In the genomic region with DNA sequence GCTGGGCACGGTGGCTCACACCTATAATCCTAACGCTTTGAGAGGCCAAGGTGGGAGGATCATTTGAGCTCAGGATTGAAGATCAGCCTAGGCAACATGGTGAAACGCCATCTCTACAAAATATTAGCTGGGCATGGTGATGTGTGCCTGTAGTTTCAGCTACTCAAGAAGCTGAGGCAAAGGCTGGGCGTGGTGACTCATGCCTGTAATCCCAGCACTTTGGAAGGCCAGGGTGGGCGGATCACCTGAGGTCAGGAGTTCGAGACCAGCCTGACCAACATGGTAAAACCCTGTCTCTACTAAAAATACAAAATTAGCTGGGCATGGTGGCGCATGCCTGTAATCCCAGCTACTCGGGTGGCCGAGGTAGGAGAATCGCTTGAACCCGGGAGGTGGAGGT, we compare ENCODE assay signal across 11 cellular contexts. TPM values are rescaled to one million over a fixed set of nuclear protein-coding genes. Genes with fewer than 3 reads are reported as not detected.
DNase-seq lines count a peak whose midpoint lies in the region; ATAC-seq and TF ChIP-seq lines count a peak whose summit lies in the region.
"Not testable (repeated sequence)": the region's sequence is repeated elsewhere in the genome, so short reads cannot be mapped to it uniquely, and the experiment has no call there.
"Had no signal": no experiment of that assay in that cellular context is flagged by ENCODE, and none has a peak within 500 bp of the region (broad histone marks: within the 10 kb centered on the region; RNA-seq: fewer than 3 reads in every experiment).

No MANE protein-coding gene starts in this region.

- H2BK5ac ChIP-seq in IMR-90 (ENCODE audit: low read depth, low read length, poor library complexity, severe bottlenecking) = peak overlapping the region; percentile 83

- H3F3A ChIP-seq in PC-9 (ENCODE audit: insufficient read depth, low read depth) = peaks cover 42% of the 10 kb centered on the region

- H4K5ac ChIP-seq in IMR-90 (ENCODE audit: low read depth, low read length) = peak overlapping the region; percentile 59; the same call in 1 of the 2 replicates

- peak overlapping the region; percentile 75 for H3K14ac ChIP-seq in IMR-90 (replicated peaks; ENCODE audit: low read depth, low read length)

- H3K27me3 ChIP-seq in IMR-90 (ENCODE audit: control insufficient read depth, insufficient read depth, low read length); PC-9 (ENCODE audit: insufficient read depth, low read depth); lower lobe of right lung (ENCODE audit: low read depth); upper lobe of left lung: not testable (repeated sequence)

- peak overlapping the region; percentile 76 for H2BK15ac ChIP-seq in IMR-90 (ENCODE audit: low read depth, low read length)

- not testable (repeated sequence) for H3K9me1 ChIP-seq in IMR-90 (ENCODE audit: insufficient read depth, low read length)

- BruUV-seq in IMR-90 (replicated peaks; lab: Mats Ljungman, UMichigan); PC-9 (replicated peaks; lab: Mats Ljungman, UMichigan): not testable (repeated sequence)

- peak overlapping the region; percentile 98; the same call in 1 of the 2 replicates for H2BK120ac ChIP-seq in IMR-90 (ENCODE audit: low read depth, low read length)

- intact Hi-C loops in IMR-90 (cut with micrococcal nuclease); PC-9 (cut with micrococcal nuclease; ENCODE audit: unreplicated experiment); dendritic cell treated with granulocyte-macrophage colony-stimulating factor and Interleukin-4, amounts not matched to agents 40 ng/mL and 50 ng/mL, for 4 days (cut with micrococcal nuclease); lower lobe of right lung (cut with DNase I): not testable (repeated sequence)

- not testable (repeated sequence) for TF ChIP-seq POLR2A in IMR-90 (IDR thresholded peaks at IDR 0.05; ENCODE audit: low read depth, low read length); upper lobe of left lung (IDR thresholded peaks at IDR 0.05)

- H3K27me3 Mint-ChIP-seq in dendritic cell treated with granulocyte-macrophage colony-stimulating factor and Interleukin-4, amounts not matched to agents 40 ng/mL and 50 ng/mL, for 4 days = not testable (repeated sequence)

- peaks cover 68% of the 10 kb centered on the region for H3K4me1 Mint-ChIP-seq in dendritic cell treated with granulocyte-macrophage colony-stimulating factor and Interleukin-4, amounts not matched to agents 40 ng/mL and 50 ng/mL, for 4 days (ENCODE audit: low read depth)

- H3K4me3 Mint-ChIP-seq in dendritic cell treated with granulocyte-macrophage colony-stimulating factor and Interleukin-4, amounts not matched to agents 40 ng/mL and 50 ng/mL, for 4 days = not testable (repeated sequence)

- H3K4me3 ChIP-seq in IMR-90 (ENCODE audit: insufficient read depth, low read depth, low read length); PC-9; lower lobe of right lung; upper lobe of left lung: not testable (repeated sequence)

- TF ChIP-seq RAD21 in IMR-90 (IDR thresholded peaks at IDR 0.05; ENCODE audit: low read length) = not testable (repeated sequence)

- not testable (repeated sequence) for H3K36me3 ChIP-seq in IMR-90 (ENCODE audit: control insufficient read depth, insufficient read depth, low read length); PC-9 (ENCODE audit: low read depth); lower lobe of right lung; upper lobe of left lung

- not testable (repeated sequence) for H3K36me3 Mint-ChIP-seq in dendritic cell treated with granulocyte-macrophage colony-stimulating factor and Interleukin-4, amounts not matched to agents 40 ng/mL and 50 ng/mL, for 4 days (ENCODE audit: low read depth)

- TF ChIP-seq EP300 in upper lobe of left lung (IDR thresholded peaks at IDR 0.05) = not testable (repeated sequence)

- WGBS in IMR-90 (ENCODE audit: extremely low coverage in 2 of 2, insufficient read length in 1 of 2), 2 experiments = 89% methylated on average over 5 of the region's 11 CpGs; no CpG with 5 or more reads in 1 of the 2 experiments
- WGBS in upper lobe of left lung, 2 donors = 85 to 89% methylated on average over 11 of the region's 11 CpGs

- H3K79me2 ChIP-seq in PC-9 (ENCODE audit: low read depth) = not testable (repeated sequence)

- peak overlapping the region; percentile 75 for H3K4ac ChIP-seq in IMR-90 (ENCODE audit: low read depth, low read length)

- CTCF ChIA-PET in IMR-90 (lab: Yijun Ruan, JAX) = interaction anchor here (0.6 kb wide), 1 partner anchor 10 kb away, joined by 3 read pairs; no protein-coding TSS in a partner anchor
- CTCF ChIA-PET in PC-9 (lab: Charles Lee) = interaction anchor here (0.7 kb wide), 1 partner anchor 22 kb away, joined by 4 read pairs; no protein-coding TSS in a partner anchor

- ATAC-seq in IMR-90 (ENCODE audit: low read depth); lower lobe of right lung; upper lobe of left lung (ENCODE audit: low FRiP score in 2 of 2): not testable (repeated sequence)

- H2BK20ac ChIP-seq in IMR-90 (ENCODE audit: low read depth, low read length) = peak overlapping the region; percentile 99; the same call in 1 of the 2 replicates

- H4K91ac ChIP-seq in IMR-90 (ENCODE audit: insufficient read depth, low read depth, low read length) = peak overlapping the region; percentile 63; the same call in 1 of the 2 replicates

- not testable (repeated sequence) for H3K79me1 ChIP-seq in IMR-90 (ENCODE audit: low read depth in 1 of 2, low read length in 2 of 2)

- H3K9me3 Mint-ChIP-seq in dendritic cell treated with granulocyte-macrophage colony-stimulating factor and Interleukin-4, amounts not matched to agents 40 ng/mL and 50 ng/mL, for 4 days = not testable (repeated sequence)

- 0 out of 2 replicates have a peak overlapping the region, but pooled peaks have one; percentile 31 for H3K27ac ChIP-seq in IMR-90 (ENCODE audit: insufficient read depth, low read length)
- H3K27ac ChIP-seq in PC-9 = 0 out of 2 replicates have a peak overlapping the region, but pooled peaks have one; percentile 99
- peak overlapping the region; percentile 24 for H3K27ac ChIP-seq in lower lobe of right lung
- peak overlapping the region in 3 of 4 donors; percentile 5 to 51 (median 10) for H3K27ac ChIP-seq in upper lobe of left lung

- peaks cover 24% of the 10 kb centered on the region for H3K4me1 ChIP-seq in IMR-90 (ENCODE audit: control insufficient read depth, insufficient read depth, low read length)
- H3K4me1 ChIP-seq in PC-9 (replicated peaks; ENCODE audit: insufficient read depth) = peaks cover 48% of the 10 kb centered on the region
- H3K4me1 ChIP-seq in lower lobe of right lung = peaks cover 34% of the 10 kb centered on the region
- peaks cover 36 to 47% (median 41%) of the 10 kb centered on the region in 4 donors for H3K4me1 ChIP-seq in upper lobe of left lung

- not testable (repeated sequence) for H2AK9ac ChIP-seq in IMR-90 (replicated peaks; ENCODE audit: low read depth, low read length, poor library complexity)

- H3K4me2 ChIP-seq in IMR-90 (ENCODE audit: low read depth, low read length); PC-9: not testable (repeated sequence)

- not testable (repeated sequence) for H3K9me3 ChIP-seq in IMR-90 (ENCODE audit: control insufficient read depth, insufficient read depth, low read length); PC-9 (ENCODE audit: insufficient read depth, low read depth); lower lobe of right lung; upper lobe of left lung

- H4K20me1 ChIP-seq in IMR-90 (ENCODE audit: insufficient read depth, low read length); PC-9 (ENCODE audit: insufficient read depth): not testable (repeated sequence)

- H2AFZ ChIP-seq in IMR-90 (replicated peaks; ENCODE audit: low read length, poor library complexity); PC-9: not testable (repeated sequence)

- H3K9ac ChIP-seq in IMR-90 (ENCODE audit: low read depth, low read length) = not testable (repeated sequence)

- POLR2A ChIA-PET in IMR-90 (lab: Charles Lee; ENCODE audit: unreplicated experiment); PC-9 (lab: Charles Lee; ENCODE audit: unreplicated experiment): not testable (repeated sequence)

- H4K8ac ChIP-seq in IMR-90 (ENCODE audit: low read depth in 2 of 2, low read length in 2 of 2) = peak overlapping the region; percentile 53 to 83; a peak in 2 of 4 replicates

- TF ChIP-seq CTCF in IMR-90 (conservative IDR thresholded peaks at IDR 0.05; ENCODE audit: low read depth, low read length); PC-9 (conservative IDR thresholded peaks at IDR 0.05); lower lobe of right lung (IDR thresholded peaks at IDR 0.05); upper lobe of left lung (IDR thresholded peaks at IDR 0.05): not testable (repeated sequence)

- not testable (repeated sequence) for H3K9me2 ChIP-seq in PC-9 (ENCODE audit: insufficient read depth)

- peak overlapping the region; percentile 88; the same call in 1 of the 2 replicates for H3K18ac ChIP-seq in IMR-90 (ENCODE audit: low read depth, low read length)

- peak overlapping the region; percentile 73 for H3K27ac Mint-ChIP-seq in dendritic cell treated with granulocyte-macrophage colony-stimulating factor and Interleukin-4, amounts not matched to agents 40 ng/mL and 50 ng/mL, for 4 days

- peak overlapping the region; percentile 76; the same call in 1 of the 2 replicates for H3K23ac ChIP-seq in IMR-90 (ENCODE audit: low read depth, low read length)

- H3K56ac ChIP-seq in IMR-90 (ENCODE audit: extremely low read depth, insufficient read depth, low read length) = not testable (repeated sequence)

- in situ Hi-C loops in IMR-90 (cut with MboI; ENCODE audit: low sequenced_read_pairs) = not testable (repeated sequence)

- DNase-seq in EL (peak; percentile 28), IMR-90 (peak; percentile 22), amniotic epithelial cell (ENCODE audit: low read depth) (peak; percentile 66)
- not testable (repeated sequence) for DNase-seq in PC-9, lower lobe of right lung, upper lobe of left lung

- dilution Hi-C loops in IMR-90 (cut with HindIII; ENCODE audit: low sequenced_read_pairs, unreplicated experiment) = not testable (repeated sequence)

- H2AK5ac ChIP-seq in IMR-90 (ENCODE audit: low read depth, low read length) = peak overlapping the region; percentile 99

RNA-seq across cellular contexts. Expression of a gene that starts 29.1 kb away (rescaled TPM):
- total RNA-seq in IMR-90 (2012; rRNA removed) (0.18 and 0.28 TPM in 2 replicates), PC-9 (2021) (5.5 and 5.7 TPM in 2 replicates), lower lobe of right lung (200 TPM), upper lobe of left lung (100 to 1,000 TPM; 191 to 645 (median 348) TPM)
- polyA plus RNA-seq in IMR-90 (2012; rRNA removed) = 1.6 and 2.4 TPM in 2 replicates
- 1.1 and 1.9 TPM in 2 replicates for polyA plus RNA-seq in IMR-90 (2012; cell fraction: cytosol; rRNA removed)
- 1.9 and 4.1 TPM in 2 replicates for polyA plus RNA-seq in IMR-90 (2012; cell fraction: nucleus; rRNA removed; ENCODE audit: low replicate concordance)
- polyA plus RNA-seq: CD14-positive monocyte; CD8-positive, alpha-beta memory T cell had no signal

RNA-seq across cellular contexts. Expression of a gene that starts 34.5 kb away (rescaled TPM):
- 0.18 and 0.28 TPM in 2 replicates for total RNA-seq in IMR-90 (2012; rRNA removed)
- 3.1 and 5.8 TPM in 2 replicates for polyA plus RNA-seq in IMR-90 (2012; rRNA removed)
- polyA plus RNA-seq in IMR-90 (2012; cell fraction: cytosol; rRNA removed) = 0.58 and 3.1 TPM in 2 replicates
- polyA plus RNA-seq in IMR-90 (2012; cell fraction: nucleus; rRNA removed; ENCODE audit: low replicate concordance) = 15.2 and 20.3 TPM in 2 replicates
- not detected in 2 replicates for total RNA-seq in PC-9 (2021)
- total RNA-seq in lower lobe of right lung = 29.4 TPM
- 10 to 100 TPM in 5 of 6 donors, 1 to 10 TPM in 1; 4.2 to 47.4 (median 29.6) TPM for total RNA-seq in upper lobe of left lung
- total RNA-seq: A673; CD8-positive, alpha-beta memory T cell; H4 had no signal
- polyA plus RNA-seq: CD8-positive, alpha-beta memory T cell had no signal

Comparison
In these comparisons a context has a peak if more than half of its experiments do, and no peak if none do; other contexts are left out.
1. H3K27ac ChIP-seq: peak in every context shown above with its lines; median percentile 99 in PC-9; 31 in IMR-90; 24 in lower lobe of right lung; 10 in upper lobe of left lung.
2. RNA of a gene that starts 29.1 kb away (total RNA-seq): 191 to 645 TPM in upper lobe of left lung and 200 TPM in lower lobe of right lung (single experiment); 5.5 to 5.7 TPM in PC-9 and 0.18 to 0.28 TPM in IMR-90; every median in the first group is over 10 times any median in the second.